2 cellular contexts compared by ENCODE assay signal in genomic region chr2:217790681-217791392, GRCh38.
TF ChIP-seq lines count a peak whose summit lies in the region.

No MANE protein-coding gene starts in this region.

TF ChIP-seq in HEK293, 187 proteins besides CTCF, POLR2A, EP300 and RAD21 (continued from another document):
- TF ChIP-seq ZNF518A (tag by site-specific recombination; conservative IDR thresholded peaks at IDR 0.05; ENCODE audit: low read depth) (no peak), ZNF239 (tag by site-specific recombination; IDR thresholded peaks at IDR 0.05) (no peak), ZNF10 (tag by site-specific recombination; IDR thresholded peaks at IDR 0.05) (no peak), ZNF501 (tag by site-specific recombination; IDR thresholded peaks at IDR 0.05) (no peak)

TF ChIP-seq in HepG2, 621 proteins besides CTCF, POLR2A, EP300 and RAD21 (continued from another document and continues in another):
- TF ChIP-seq ZMAT3 (CRISPR knock-in tag; conservative IDR thresholded peaks at IDR 0.05) (no peak), ERF (CRISPR knock-in tag; IDR thresholded peaks at IDR 0.05) (no peak), ZNF775 (CRISPR knock-in tag; IDR thresholded peaks at IDR 0.05; ENCODE audit: borderline replicate concordance) (no peak), ZZZ3 (CRISPR knock-in tag; IDR thresholded peaks at IDR 0.05; ENCODE audit: borderline replicate concordance) (0 out of 2 replicates have a peak, but pooled peaks have one; percentile 36), ZNF768 (CRISPR knock-in tag; IDR thresholded peaks at IDR 0.05) (no peak), BHLHE40 (IDR thresholded peaks at IDR 0.05; ENCODE audit: low read length) (no peak), FOXK1 (CRISPR knock-in tag; IDR thresholded peaks at IDR 0.05; ENCODE audit: borderline replicate concordance, low read depth) (no peak), GABPB1 (CRISPR knock-in tag; IDR thresholded peaks at IDR 0.05) (no peak), ZNF274 (CRISPR knock-in tag; IDR thresholded peaks at IDR 0.05) (no peak), FOXP1 (IDR thresholded peaks at IDR 0.05) (no peak), FOXP1 (CRISPR knock-in tag; IDR thresholded peaks at IDR 0.05) (no peak), MBD4 (IDR thresholded peaks at IDR 0.05; ENCODE audit: borderline replicate concordance, low read length) (no peak), ZNF713 (CRISPR knock-in tag; IDR thresholded peaks at IDR 0.05) (no peak), HDAC2 (CRISPR knock-in tag; IDR thresholded peaks at IDR 0.05) (no peak), ZNF256 (CRISPR knock-in tag; conservative IDR thresholded peaks at IDR 0.05) (no peak), ZNF7 (CRISPR knock-in tag; IDR thresholded peaks at IDR 0.05) (no peak), HDAC6 (IDR thresholded peaks at IDR 0.05; ENCODE audit: low read depth, low read length) (no peak), ZNF431 (CRISPR knock-in tag; IDR thresholded peaks at IDR 0.05; ENCODE audit: borderline replicate concordance, low read depth) (no peak), SNAPC2 (CRISPR knock-in tag; IDR thresholded peaks at IDR 0.05) (no peak), ZNF484 (CRISPR knock-in tag; IDR thresholded peaks at IDR 0.05; ENCODE audit: borderline replicate concordance, low read depth) (no peak), NKX3-1 (CRISPR knock-in tag; IDR thresholded peaks at IDR 0.05) (no peak), ZNF878 (CRISPR knock-in tag; IDR thresholded peaks at IDR 0.05) (no peak), IRF1 (CRISPR knock-in tag; IDR thresholded peaks at IDR 0.05; ENCODE audit: low read depth) (no peak), FOSL2 (CRISPR knock-in tag; IDR thresholded peaks at IDR 0.05) (peak; percentile 57), FOSL1 (CRISPR knock-in tag; IDR thresholded peaks at IDR 0.05; ENCODE audit: borderline replicate concordance) (no peak), EEA1 (CRISPR knock-in tag; IDR thresholded peaks at IDR 0.05; ENCODE audit: borderline replicate concordance) (no peak), MAZ (IDR thresholded peaks at IDR 0.05; ENCODE audit: borderline replicate concordance, low read depth, low read length) (no peak), MAZ (CRISPR knock-in tag; IDR thresholded peaks at IDR 0.05; ENCODE audit: low read depth) (no peak), MXD4 (CRISPR knock-in tag; IDR thresholded peaks at IDR 0.05) (0 out of 2 replicates have a peak, but pooled peaks have one; percentile 9), ZBTB33 (CRISPR knock-in tag; IDR thresholded peaks at IDR 0.05) (no peak), RERE (CRISPR knock-in tag; IDR thresholded peaks at IDR 0.05; ENCODE audit: low read depth) (no peak), SIX4 (CRISPR knock-in tag; IDR thresholded peaks at IDR 0.05) (no peak), IKZF4 (CRISPR knock-in tag; IDR thresholded peaks at IDR 0.05; ENCODE audit: borderline replicate concordance, low read depth, not compliant biosample characterization) (no peak), MNT (IDR thresholded peaks at IDR 0.05) (no peak), PLRG1 (conservative IDR thresholded peaks at IDR 0.05) (no peak), FOXO4 (CRISPR knock-in tag; conservative IDR thresholded peaks at IDR 0.05) (0 out of 2 replicates have a peak, but pooled peaks have one; percentile 17), ZNF232 (CRISPR knock-in tag; IDR thresholded peaks at IDR 0.05; ENCODE audit: borderline replicate concordance) (no peak), BATF2 (CRISPR knock-in tag; IDR thresholded peaks at IDR 0.05) (no peak), RNF219 (CRISPR knock-in tag; IDR thresholded peaks at IDR 0.05) (no peak), ZNF619 (CRISPR knock-in tag; IDR thresholded peaks at IDR 0.05) (no peak), AHR (CRISPR knock-in tag; IDR thresholded peaks at IDR 0.05) (no peak), ZNF549 (CRISPR knock-in tag; IDR thresholded peaks at IDR 0.05) (no peak), ZSCAN22 (CRISPR knock-in tag; IDR thresholded peaks at IDR 0.05) (no peak), ZNF558 (CRISPR knock-in tag; IDR thresholded peaks at IDR 0.05; ENCODE audit: borderline replicate concordance) (no peak), ZFP91 (CRISPR knock-in tag; IDR thresholded peaks at IDR 0.05; ENCODE audit: borderline replicate concordance) (no peak), ZNF138 (CRISPR knock-in tag; IDR thresholded peaks at IDR 0.05; ENCODE audit: low read depth) (no peak), TBX3 (IDR thresholded peaks at IDR 0.05; ENCODE audit: borderline replicate concordance) (no peak), ZNF670 (CRISPR knock-in tag; IDR thresholded peaks at IDR 0.05; ENCODE audit: borderline replicate concordance) (0 out of 2 replicates have a peak, but pooled peaks have one; percentile 19), NR1H2 (CRISPR knock-in tag; IDR thresholded peaks at IDR 0.05; ENCODE audit: borderline replicate concordance, low read depth) (no peak), ZNF510 (CRISPR knock-in tag; IDR thresholded peaks at IDR 0.05; ENCODE audit: low read depth) (no peak), ZMAT5 (CRISPR knock-in tag; IDR thresholded peaks at IDR 0.05; ENCODE audit: borderline replicate concordance, low read depth) (no peak), MYC (CRISPR knock-in tag; IDR thresholded peaks at IDR 0.05; ENCODE audit: borderline replicate concordance) (no peak)
